In genomic region chr9:112493738-112494137, GRCh38 we compare ENCODE assay signal across 26 cellular contexts. TPM values are rescaled to one million over a fixed set of nuclear protein-coding genes. Genes with fewer than 3 reads are reported as not detected.
A peak's percentile ranks its signal among the peaks of the same experiment; 100 is the strongest.
DNase-seq lines count a peak whose midpoint lies in the region; TF ChIP-seq lines count a peak whose summit lies in the region.
"Had no signal": no experiment of that assay in that cellular context is flagged by ENCODE, and none has a peak within 500 bp of the region (broad histone marks: within the 10 kb centered on the region; RNA-seq: fewer than 3 reads in every experiment).

No MANE protein-coding gene starts in this region.

- H3K4me3 Mint-ChIP-seq in endodermal cell (no peak overlapping the region), mesothelial cell of epicardium (no peak overlapping the region)
- H3K4me3 Mint-ChIP-seq: activated naive CD8-positive, alpha-beta T cell treated with anti-CD3 and anti-CD28 coated beads, Interleukin-2, amount 50 U/mL, for 24 hours; naive thymus-derived CD8-positive, alpha-beta T cell had no signal

- TF ChIP-seq CTCF in endodermal cell (conservative IDR thresholded peaks at IDR 0.05) (no peak), mesothelial cell of epicardium (IDR thresholded peaks at IDR 0.05; ENCODE audit: unreplicated experiment) (no peak)

- peaks cover 26% of the 10 kb centered on the region for H3K9me3 Mint-ChIP-seq in endodermal cell
- H3K9me3 Mint-ChIP-seq in mesothelial cell of epicardium, result peaks cover 36% of the 10 kb centered on the region

- H3K27ac Mint-ChIP-seq in endodermal cell, result no peak overlapping the region
- H3K27ac Mint-ChIP-seq in mesothelial cell of epicardium, result no peak overlapping the region
- H3K27ac Mint-ChIP-seq: activated naive CD8-positive, alpha-beta T cell treated with anti-CD3 and anti-CD28 coated beads, Interleukin-2, amount 50 U/mL, for 24 hours; type B pancreatic cell had no signal

- H3K79me1 ChIP-seq in mesenchymal stem cell (replicated peaks; ENCODE audit: low read length, poor library complexity, severe bottlenecking), result peaks cover 21% of the 10 kb centered on the region

- H4K8ac ChIP-seq in mesenchymal stem cell (ENCODE audit: low read length), result no peak overlapping the region

- no peak overlapping the region for H2BK5ac ChIP-seq in mesenchymal stem cell (ENCODE audit: low read depth, low read length, poor library complexity, severe bottlenecking)

- peaks cover 10% of the 10 kb centered on the region for H3K36me3 ChIP-seq in MG63
- peaks cover 44% of the 10 kb centered on the region for H3K36me3 ChIP-seq in endodermal cell (ENCODE audit: control insufficient read depth, insufficient read depth, low read length)
- H3K36me3 ChIP-seq in mesenchymal stem cell (ENCODE audit: control insufficient read depth in 1 of 2, insufficient read depth in 2 of 2, low read depth in 1 of 2, low read length in 2 of 2), result peaks cover 0 to 5% of the 10 kb centered on the region in 2 experiments
- H3K36me3 ChIP-seq: esophagus muscularis mucosa had no signal

- H3K4me3 ChIP-seq in MG63, result no peak overlapping the region
- H3K4me3 ChIP-seq in endodermal cell (ENCODE audit: low read length), result peak overlapping the region; percentile 21
- no peak overlapping the region for H3K4me3 ChIP-seq in mesenchymal stem cell (ENCODE audit: insufficient read depth in 1 of 2, low read depth in 1 of 2, low read length in 2 of 2)
- H3K4me3 ChIP-seq: esophagus muscularis mucosa, hepatocyte had no signal

- no peaks in the 10 kb centered on the region for H3K27me3 Mint-ChIP-seq in endodermal cell (ENCODE audit: insufficient read depth)
- no peaks in the 10 kb centered on the region for H3K27me3 Mint-ChIP-seq in mesothelial cell of epicardium (ENCODE audit: low read depth)
- H3K27me3 Mint-ChIP-seq: activated naive CD8-positive, alpha-beta T cell treated with anti-CD3 and anti-CD28 coated beads, Interleukin-2, amount 50 U/mL, for 24 hours; naive thymus-derived CD8-positive, alpha-beta T cell; type B pancreatic cell had no signal

- H3K4me1 Mint-ChIP-seq in endodermal cell, result peaks cover 53% of the 10 kb centered on the region
- H3K4me1 Mint-ChIP-seq in mesothelial cell of epicardium, result peaks cover 22% of the 10 kb centered on the region

- H3K23ac ChIP-seq in mesenchymal stem cell (ENCODE audit: low read length in 2 of 2), result no peak overlapping the region

- H3K27me3 ChIP-seq in MG63 (no peaks in the 10 kb centered on the region), endodermal cell (ENCODE audit: control insufficient read depth, insufficient read depth, low read length, poor library complexity, severe bottlenecking) (no peaks in the 10 kb centered on the region), mesenchymal stem cell (ENCODE audit: control insufficient read depth in 1 of 2, insufficient read depth in 1 of 2, low read length in 2 of 2) (no peaks in the 10 kb centered on the region)
- H3K27me3 ChIP-seq: esophagus muscularis mucosa, hepatocyte had no signal

- no peak overlapping the region for H2BK15ac ChIP-seq in mesenchymal stem cell (ENCODE audit: low read depth, poor library complexity, severe bottlenecking)

- H3K4me1 ChIP-seq in endodermal cell (ENCODE audit: control insufficient read depth, insufficient read depth, low read length) (peaks cover 5% of the 10 kb centered on the region), mesenchymal stem cell (ENCODE audit: control insufficient read depth, insufficient read depth, low read depth, low read length) (no peaks in the 10 kb centered on the region)
- H3K4me1 ChIP-seq: esophagus muscularis mucosa had no signal

- H3K9ac ChIP-seq in endodermal cell (ENCODE audit: extremely low read depth, low read length, poor library complexity, severe bottlenecking) (no peak overlapping the region), mesenchymal stem cell (ENCODE audit: low read length) (no peak overlapping the region)
- H3K9ac ChIP-seq: parathyroid adenoma had no signal

- H3K4me2 ChIP-seq in mesenchymal stem cell (ENCODE audit: low read length, poor library complexity, severe bottlenecking), result no peak overlapping the region
- H3K4me2 ChIP-seq: hepatocyte had no signal

- H2AK5ac ChIP-seq in mesenchymal stem cell (ENCODE audit: low read length, severe bottlenecking), result no peak overlapping the region

- no peak overlapping the region for H2AFZ ChIP-seq in mesenchymal stem cell (ENCODE audit: low read depth, low read length)
- H2AFZ ChIP-seq: hepatocyte, parathyroid adenoma had no signal

- no peak overlapping the region for H3K14ac ChIP-seq in mesenchymal stem cell (ENCODE audit: low read length in 2 of 2)

- H2BK12ac ChIP-seq in mesenchymal stem cell (ENCODE audit: low read length in 2 of 2), result no peak overlapping the region

- H3K36me3 Mint-ChIP-seq in endodermal cell (ENCODE audit: low read depth) (peaks cover 45% of the 10 kb centered on the region), mesothelial cell of epicardium (peaks cover 41% of the 10 kb centered on the region)

- DNase-seq in GF-D8 (lab: John Stamatoyannopoulos, UW) (peak; percentile 25), MG63 (peak; percentile 19), endodermal cell (no peak), mesenchymal stem cell (no peak), ureter (ENCODE audit: low spot score) (no peak), NCI-H526 treated with DMSO at 0.1 percent for 48 hours (lab: John Stamatoyannopoulos, UW) (no peak), NCI-H2196 (lab: John Stamatoyannopoulos, UW; ENCODE audit: unreplicated experiment) (no peak), mesothelial cell of epicardium (ENCODE audit: low spot score in 2 of 2, unreplicated experiment in 2 of 2) (no peak)
- DNase-seq: activated CD4-positive, alpha-beta T cell treated with anti-CD3 and anti-CD28 coated beads for 48 hours; activated naive CD8-positive, alpha-beta T cell treated with anti-CD3 and anti-CD28 coated beads, Interleukin-2, amount 50 U/mL, for 24 hours; AML-193; Calu3; GDM1; H7; mammary epithelial cell; NCI-H187 treated with DMSO at 0.1 percent for 48 hours; NCI-H446; NK-92 treated with Interleukin-12 subunit alpha and Interleukin-12 subunit beta, amount 100 ng/mL, for 24 hours; stimulated activated CD4-positive, alpha-beta T cell treated with anti-CD3 and anti-CD28 coated beads, Interleukin-2, amount 100 ng/mL, for 24 hours; stimulated activated naive CD8-positive, alpha-beta T cell treated with anti-CD3 and anti-CD28 coated beads, Interleukin-15, Interleukin-2, amounts not matched to agents 100 U/mL and 50 U/mL, for 24 hours had no signal

- no peak overlapping the region for H3K27ac ChIP-seq in endodermal cell (ENCODE audit: low read depth, low read length)
- H3K27ac ChIP-seq in mesenchymal stem cell (ENCODE audit: low read length, poor library complexity, severe bottlenecking), result peak overlapping the region; percentile 21
- H3K27ac ChIP-seq: esophagus muscularis mucosa, hepatocyte, parathyroid adenoma, RWPE1 had no signal

- no peak overlapping the region for H4K91ac ChIP-seq in mesenchymal stem cell (ENCODE audit: low read length)

- no peak overlapping the region for H2BK120ac ChIP-seq in mesenchymal stem cell (ENCODE audit: low read depth, low read length)

- H3K18ac ChIP-seq in mesenchymal stem cell (ENCODE audit: low read depth in 1 of 2, low read length in 2 of 2), result no peak overlapping the region

- H3K4ac ChIP-seq in mesenchymal stem cell (ENCODE audit: low read depth in 1 of 2, low read length in 2 of 2), result no peak overlapping the region

- H3K9me3 ChIP-seq in MG63 (peaks cover 4% of the 10 kb centered on the region; the same call in 1 of the 2 replicates), endodermal cell (ENCODE audit: control insufficient read depth, low read length) (peaks cover 34% of the 10 kb centered on the region), mesenchymal stem cell (ENCODE audit: control insufficient read depth, low read length) (peaks cover 23% of the 10 kb centered on the region)

RNA-seq across cellular contexts. Expression of gene KIAA1958, which starts 7.1 kb away (rescaled TPM):
- 0.07 and 1.1 TPM in 2 replicates for total RNA-seq in MG63 (2014; rRNA removed; shearing (Covaris generic); ENCODE audit: low replicate concordance)
- 10 to 100 TPM; 44.6 to 50.9 TPM for total RNA-seq in endodermal cell
- 37.3 TPM for polyA plus RNA-seq in endodermal cell (2013, experiment 1 of 2)
- 35.4 TPM for polyA plus RNA-seq in endodermal cell (2013, experiment 2 of 2)
- polyA plus RNA-seq in mesenchymal stem cell (2013, experiment 1 of 2), result 1.2 TPM
- polyA plus RNA-seq in mesenchymal stem cell (2013, experiment 2 of 2), result 1.1 TPM
- total RNA-seq in ureter, result 12.2 TPM
- 26.9 to 28.3 TPM (median 26.9 TPM) in 3 replicates for total RNA-seq in mesothelial cell of epicardium

Comparison
In these comparisons a context has a peak if more than half of its experiments do, and no peak if none do; other contexts are left out.
1. DNase-seq: peak in GF-D8 (single experiment) and MG63 (single experiment); none in endodermal cell (single experiment), mesenchymal stem cell (single experiment), ureter (single experiment), NCI-H526 treated with DMSO at 0.1 percent for 48 hours (single experiment), NCI-H2196 (single experiment) and mesothelial cell of epicardium (0 of 2).